Comparison of ENCODE assay signal across 22 cellular contexts in genomic region chr6:44496705-44497369, GRCh38.
A peak's percentile ranks its signal among the peaks of the same experiment; 100 is the strongest.
DNase-seq lines count a peak whose midpoint lies in the region; ATAC-seq and TF ChIP-seq lines count a peak whose summit lies in the region.
"Had no signal": no experiment of that assay in that cellular context is flagged by ENCODE, and none has a peak within 500 bp of the region (broad histone marks: within the 10 kb centered on the region; RNA-seq: fewer than 3 reads in every experiment).

No MANE protein-coding gene starts in this region.

- H4K5ac ChIP-seq in H9 (ENCODE audit: insufficient read length, low read depth, low read length): no peak overlapping the region

- peak; percentile 13 for DNase-seq in H9
- peak; percentile 66 for DNase-seq in coronary artery (ENCODE audit: low spot score)
- DNase-seq in left lobe of liver (ENCODE audit: low spot score): peak; percentile 30
- DNase-seq in type B pancreatic cell (ENCODE audit: extremely low spot score, unreplicated experiment): peak; percentile 29
- DNase-seq in T-helper 17 cell: no peak
- no peak for DNase-seq in DMS153 treated with DMSO at 0.1 percent for 48 hours (lab: John Stamatoyannopoulos, UW; ENCODE audit: unreplicated experiment)
- no peak for DNase-seq in stimulated activated CD4-positive, alpha-beta T cell treated with anti-CD3 and anti-CD28 coated beads, Interleukin-4, amount 100 ng/mL, for 24 hours
- DNase-seq: Caco-2; CD4-positive, alpha-beta T cell; DMS 273 treated with DMSO at 0.1 percent for 48 hours; DND-41; MG63; NCI-H1417; NCI-H1694 treated with DMSO at 0.1 percent for 48 hours; NCI-H446; NCI-H526; OCI-M1 had no signal

- WGBS in H9 (ENCODE audit: extremely low coverage, insufficient read length, low lambda C conversion rate): no CpG with 5 or more reads among the region's 9 CpGs

- H2BK20ac ChIP-seq in H9 (ENCODE audit: low read depth, low read length, poor library complexity, severe bottlenecking): no peak overlapping the region

- H2BK15ac ChIP-seq in H9 (ENCODE audit: low read depth, low read length): no peak overlapping the region

- H3K36me3 Mint-ChIP-seq in H9 (ENCODE audit: insufficient read depth in 1 of 3, low read depth in 3 of 3) (no peaks in the 10 kb centered on the region; a peak in 1 of 7 replicates), type B pancreatic cell (no peaks in the 10 kb centered on the region), T-helper 17 cell (ENCODE audit: low read depth) (no peaks in the 10 kb centered on the region)

- H3K9ac ChIP-seq in H9 (ENCODE audit: extremely low read depth, insufficient read length, low read length): no peak overlapping the region
- H3K9ac ChIP-seq: BLaER1 had no signal

- TF ChIP-seq CTCF in H9 (conservative IDR thresholded peaks at IDR 0.05) (no peak), coronary artery (IDR thresholded peaks at IDR 0.05) (no peak), type B pancreatic cell (conservative IDR thresholded peaks at IDR 0.05) (no peak)

- H2AFZ ChIP-seq in H9 (ENCODE audit: low read length): no peak overlapping the region

- H4K8ac ChIP-seq in H9 (replicated peaks; ENCODE audit: insufficient read length, low read depth, low read length): no peak overlapping the region

- no peak overlapping the region for H3K56ac ChIP-seq in H9 (ENCODE audit: insufficient read length, low read depth, low read length)

- no peak overlapping the region for H3K23ac ChIP-seq in H9 (ENCODE audit: insufficient read length, low read depth, low read length)

- no peaks in the 10 kb centered on the region for H3K9me3 ChIP-seq in H9 (ENCODE audit: control insufficient read depth, low read depth, low read length)
- H3K9me3 ChIP-seq in T-helper 17 cell (ENCODE audit: control insufficient read depth, low read length, poor library complexity, severe bottlenecking): no peaks in the 10 kb centered on the region
- H3K9me3 ChIP-seq: BLaER1, Caco-2, SJSA1 had no signal

- no peak overlapping the region for H3K4me2 ChIP-seq in H9 (ENCODE audit: insufficient read depth, insufficient read length, low read length)
- H3K4me2 ChIP-seq: BLaER1 had no signal

- no peak overlapping the region for H3K4ac ChIP-seq in H9 (ENCODE audit: low read depth, low read length)

- no peak overlapping the region for H2AK5ac ChIP-seq in H9 (ENCODE audit: insufficient read length, low read length)

- no peak overlapping the region for H3T11ph ChIP-seq in H9 (ENCODE audit: low read length)

- no peak overlapping the region for H3K4me3 ChIP-seq in coronary artery
- H3K4me3 ChIP-seq: BLaER1, K562, MG63, SJSA1 had no signal

- H4K20me1 ChIP-seq in H9 (ENCODE audit: control insufficient read depth, insufficient read depth, insufficient read length): no peaks in the 10 kb centered on the region
- H4K20me1 ChIP-seq: BLaER1 had no signal

- H3K79me1 ChIP-seq in H9 (ENCODE audit: insufficient read depth, low read depth, low read length, poor library complexity, severe bottlenecking): no peaks in the 10 kb centered on the region

- H3K9me3 Mint-ChIP-seq in H9 (no peaks in the 10 kb centered on the region), type B pancreatic cell (peaks cover 5% of the 10 kb centered on the region)
- H3K9me3 Mint-ChIP-seq: CD4-positive, alpha-beta T cell had no signal

- H3K27ac ChIP-seq in H9 (ENCODE audit: insufficient read length, low read depth, low read length) (no peak overlapping the region), coronary artery (no peak overlapping the region)
- H3K27ac ChIP-seq: BLaER1, HL-60, SJSA1 had no signal

- H4K91ac ChIP-seq in H9 (ENCODE audit: insufficient read length, low read depth, low read length): no peak overlapping the region

- H3K27me3 Mint-ChIP-seq in H9 (ENCODE audit: low read depth) (0 out of 2 replicates have a peak, but pooled peaks cover 3% of the 10 kb centered on the region), type B pancreatic cell (peaks cover 37% of the 10 kb centered on the region), T-helper 17 cell (peaks cover 22% of the 10 kb centered on the region)
- H3K27me3 Mint-ChIP-seq: CD4-positive, alpha-beta T cell had no signal

- no peak overlapping the region for H2BK5ac ChIP-seq in H9 (ENCODE audit: insufficient read length, low read length)

- H3K18ac ChIP-seq in H9 (ENCODE audit: insufficient read length, low read depth, low read length): no peak overlapping the region

- H3K4me1 Mint-ChIP-seq in H9 (peaks cover 21 to 25% of the 10 kb centered on the region in 2 experiments), type B pancreatic cell (ENCODE audit: unreplicated experiment) (no peaks in the 10 kb centered on the region), T-helper 17 cell (peaks cover 3% of the 10 kb centered on the region)

- H2BK12ac ChIP-seq in H9 (ENCODE audit: insufficient read length, low read depth, low read length): no peak overlapping the region

- H3K27me3 ChIP-seq in H9 (ENCODE audit: insufficient read depth, low read length): no peaks in the 10 kb centered on the region
- H3K27me3 ChIP-seq: BLaER1, SJSA1 had no signal

- ATAC-seq in left lobe of liver (no peak), T-helper 17 cell (no peak)
- ATAC-seq: HepG2, K562 had no signal

- H2BK120ac ChIP-seq in H9 (ENCODE audit: low read depth, low read length, poor library complexity, severe bottlenecking): no peak overlapping the region

- H3K4me1 ChIP-seq in H9 (ENCODE audit: insufficient read depth, low read length): peaks cover 6% of the 10 kb centered on the region; the same call in 1 of the 2 replicates
- H3K4me1 ChIP-seq: BLaER1, Caco-2 had no signal

- H3K14ac ChIP-seq in H9 (ENCODE audit: insufficient read depth, low read length): no peak overlapping the region

- no peak overlapping the region for H3K27ac Mint-ChIP-seq in H9
- no peak overlapping the region for H3K27ac Mint-ChIP-seq in type B pancreatic cell
- no peak overlapping the region for H3K27ac Mint-ChIP-seq in T-helper 17 cell
- H3K27ac Mint-ChIP-seq: CD4-positive, alpha-beta T cell had no signal

- no peaks in the 10 kb centered on the region for H3K23me2 ChIP-seq in H9 (ENCODE audit: insufficient read length, low read depth, low read length, poor library complexity, severe bottlenecking)

- H3K4me3 Mint-ChIP-seq in H9 (no peak overlapping the region), type B pancreatic cell (no peak overlapping the region), T-helper 17 cell (no peak overlapping the region)
- H3K4me3 Mint-ChIP-seq: CD4-positive, alpha-beta T cell had no signal

- H3K79me2 ChIP-seq in H9 (ENCODE audit: insufficient read depth, low read length): no peaks in the 10 kb centered on the region

Comparison
In these comparisons a context has a peak if more than half of its experiments do, and no peak if none do; other contexts are left out.
1. DNase-seq: peak in H9 (single experiment), coronary artery (single experiment), left lobe of liver (single experiment) and type B pancreatic cell (single experiment); none in T-helper 17 cell (0 of 3), DMS153 treated with DMSO at 0.1 percent for 48 hours (single experiment) and stimulated activated CD4-positive, alpha-beta T cell treated with anti-CD3 and anti-CD28 coated beads, Interleukin-4, amount 100 ng/mL, for 24 hours (single experiment).